Comparison of ENCODE assay signal across 29 cellular contexts in the genomic region with DNA sequence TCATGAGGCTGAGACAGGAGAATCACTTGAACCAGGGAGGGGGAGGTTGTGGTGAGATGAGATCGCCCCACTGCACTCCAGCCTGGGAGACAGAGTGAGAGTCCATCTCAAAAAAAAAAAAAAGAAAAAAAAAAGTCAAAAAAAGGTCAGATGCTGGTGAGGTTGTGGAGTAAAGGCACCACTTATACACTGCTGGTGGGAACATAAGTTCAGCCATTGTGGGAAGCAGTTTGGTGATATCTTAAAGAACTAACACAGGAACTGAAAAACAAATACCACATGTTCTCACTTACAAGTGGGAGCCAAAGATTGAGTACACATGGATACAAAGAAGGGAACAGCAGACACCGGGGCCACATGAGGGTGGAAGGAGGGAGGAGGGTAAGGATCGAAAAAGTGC.
"Had no signal": no experiment of that assay in that cellular context is flagged by ENCODE, and none has a peak within 500 bp of the region (broad histone marks: within the 10 kb centered on the region; RNA-seq: fewer than 3 reads in every experiment).

No MANE protein-coding gene starts in this region.

- H3K9me3 ChIP-seq: suprapubic skin, testis, thoracic aorta, thyroid gland, tibial nerve, transverse colon, upper lobe of left lung, upper lobe of right lung, uterus, vagina had no signal

- H3K36me3 ChIP-seq: stomach, suprapubic skin, thoracic aorta, thyroid gland, tibial artery, tibial nerve, transverse colon, upper lobe of left lung, upper lobe of right lung, uterus, vagina had no signal

- H3K27ac ChIP-seq: stomach, suprapubic skin, testis, thoracic aorta, thyroid gland, tibial artery, tibial nerve, transverse colon, upper lobe of left lung, upper lobe of right lung, uterus, vagina had no signal

- H3K27me3 ChIP-seq: stomach, suprapubic skin, testis, thyroid gland, tibial artery, tibial nerve, transverse colon, upper lobe of left lung, upper lobe of right lung, uterus, vagina had no signal

- H3K4me3 Mint-ChIP-seq: stimulated activated effector memory CD8-positive, alpha-beta T cell treated with anti-CD3 and anti-CD28 coated beads, Interleukin-12 subunit alpha, Interleukin-12 subunit beta, amount 100 ng/mL, for 72 hours; stimulated activated memory B cell treated with anti-CD40 and anti-IgM and Interleukin-4, amounts not matched to agents 10 μg/mL and 1 μg/mL and 100 μg/mL, for 72 hours; stimulated activated naive B cell treated with anti-CD40 and anti-IgM and Interleukin-4, amounts not matched to agents 10 μg/mL and 1 μg/mL and 100 μg/mL, for 72 hours; stimulated activated naive CD8-positive, alpha-beta T cell treated with anti-CD3 and anti-CD28 coated beads, Interleukin-15, amount 100 ng/mL, for 72 hours; stimulated activated naive CD8-positive, alpha-beta T cell treated with anti-CD3 and anti-CD28 coated beads, Interleukin-15, Interleukin-2, amounts not matched to agents 100 ng/mL and 50 ng/mL, for 24 hours; type B pancreatic cell had no signal

- DNase-seq: stimulated activated CD4-positive, alpha-beta T cell treated with anti-CD3 and anti-CD28 coated beads, Interleukin-2, amount 100 ng/mL, for 48 hours; stimulated activated CD4-positive, alpha-beta T cell treated with anti-CD3 and anti-CD28 coated beads, Interleukin-4, amount 100 ng/mL, for 1 hour; stimulated activated CD4-positive, alpha-beta T cell treated with anti-CD3 and anti-CD28 coated beads, Interleukin-4, amount 100 ng/mL, for 24 hours; stimulated activated CD4-positive, alpha-beta T cell treated with anti-CD3 and anti-CD28 coated beads, Interleukin-4, amount 100 ng/mL, for 4 hours; stimulated activated CD8-positive, alpha-beta memory T cell treated with anti-CD3 and anti-CD28 coated beads, Interleukin-4, amount 100 ng/mL, for 48 hours; stimulated activated naive B cell treated with anti-CD40 and anti-IgM and Interleukin-4, amounts not matched to agents 10 μg/mL and 1 μg/mL and 100 μg/mL, for 72 hours; stimulated activated naive CD4-positive, alpha-beta T cell; stimulated activated naive CD4-positive, alpha-beta T cell treated with Interleukin-2 at 50 U/mL for 16 hours; stimulated activated naive CD8-positive, alpha-beta T cell treated with anti-CD3 and anti-CD28 coated beads, Interleukin-15, amount 100 ng/mL, for 72 hours; stimulated activated naive CD8-positive, alpha-beta T cell treated with anti-CD3 and anti-CD28 coated beads, Interleukin-15, Interleukin-2, amounts not matched to agents 100 U/mL and 50 U/mL, for 24 hours; stomach; substantia nigra; testis; thyroid gland; tibial artery; transverse colon; trophoblast cell; upper lobe of left lung; upper lobe of right lung; uterus had no signal

- ATAC-seq: stimulated activated effector memory CD8-positive, alpha-beta T cell treated with anti-CD3 and anti-CD28 coated beads, Interleukin-12 subunit alpha, Interleukin-12 subunit beta, amount 100 ng/mL, for 72 hours; stimulated activated memory B cell treated with anti-CD40 and anti-IgM and Interleukin-4, amounts not matched to agents 10 μg/mL and 1 μg/mL and 100 μg/mL, for 72 hours; stimulated activated naive B cell treated with anti-CD40 and anti-IgM and Interleukin-4, amounts not matched to agents 10 μg/mL and 1 μg/mL and 100 μg/mL, for 72 hours; stimulated activated naive CD8-positive, alpha-beta T cell treated with anti-CD3 and anti-CD28 coated beads, Interleukin-15, amount 100 ng/mL, for 72 hours; stimulated activated naive CD8-positive, alpha-beta T cell treated with anti-CD3 and anti-CD28 coated beads, Interleukin-15, Interleukin-2, amounts not matched to agents 100 U/mL and 50 U/mL, for 24 hours; upper lobe of right lung had no signal

- H3K36me3 Mint-ChIP-seq: stimulated activated effector memory CD8-positive, alpha-beta T cell treated with anti-CD3 and anti-CD28 coated beads, Interleukin-12 subunit alpha, Interleukin-12 subunit beta, amount 100 ng/mL, for 72 hours; stimulated activated memory B cell treated with anti-CD40 and anti-IgM and Interleukin-4, amounts not matched to agents 10 μg/mL and 1 μg/mL and 100 μg/mL, for 72 hours; stimulated activated naive B cell treated with anti-CD40 and anti-IgM and Interleukin-4, amounts not matched to agents 10 μg/mL and 1 μg/mL and 100 μg/mL, for 72 hours; type B pancreatic cell had no signal

- FAIRE-seq: urothelium cell line had no signal

- H3K27me3 Mint-ChIP-seq: stimulated activated memory B cell treated with anti-CD40 and anti-IgM and Interleukin-4, amounts not matched to agents 10 μg/mL and 1 μg/mL and 100 μg/mL, for 72 hours; stimulated activated naive CD8-positive, alpha-beta T cell treated with anti-CD3 and anti-CD28 coated beads, Interleukin-15, amount 100 ng/mL, for 72 hours; stimulated activated naive CD8-positive, alpha-beta T cell treated with anti-CD3 and anti-CD28 coated beads, Interleukin-15, Interleukin-2, amounts not matched to agents 100 ng/mL and 50 ng/mL, for 24 hours; type B pancreatic cell had no signal

- H3K4me1 Mint-ChIP-seq: stimulated activated effector memory CD8-positive, alpha-beta T cell treated with anti-CD3 and anti-CD28 coated beads, Interleukin-12 subunit alpha, Interleukin-12 subunit beta, amount 100 ng/mL, for 72 hours; stimulated activated memory B cell treated with anti-CD40 and anti-IgM and Interleukin-4, amounts not matched to agents 10 μg/mL and 1 μg/mL and 100 μg/mL, for 72 hours; stimulated activated naive B cell treated with anti-CD40 and anti-IgM and Interleukin-4, amounts not matched to agents 10 μg/mL and 1 μg/mL and 100 μg/mL, for 72 hours; stimulated activated naive CD8-positive, alpha-beta T cell treated with anti-CD3 and anti-CD28 coated beads, Interleukin-15, amount 100 ng/mL, for 72 hours had no signal

- H3K27ac Mint-ChIP-seq: stimulated activated effector memory CD8-positive, alpha-beta T cell treated with anti-CD3 and anti-CD28 coated beads, Interleukin-12 subunit alpha, Interleukin-12 subunit beta, amount 100 ng/mL, for 72 hours; stimulated activated memory B cell treated with anti-CD40 and anti-IgM and Interleukin-4, amounts not matched to agents 10 μg/mL and 1 μg/mL and 100 μg/mL, for 72 hours; stimulated activated naive B cell treated with anti-CD40 and anti-IgM and Interleukin-4, amounts not matched to agents 10 μg/mL and 1 μg/mL and 100 μg/mL, for 72 hours; stimulated activated naive CD8-positive, alpha-beta T cell treated with anti-CD3 and anti-CD28 coated beads, Interleukin-15, amount 100 ng/mL, for 72 hours; stimulated activated naive CD8-positive, alpha-beta T cell treated with anti-CD3 and anti-CD28 coated beads, Interleukin-15, Interleukin-2, amounts not matched to agents 100 ng/mL and 50 ng/mL, for 24 hours; type B pancreatic cell had no signal

- H3K4me3 ChIP-seq: stomach, suprapubic skin, testis, thoracic aorta, thyroid gland, tibial artery, tibial nerve, transverse colon, upper lobe of left lung, upper lobe of right lung, uterus, vagina had no signal

- H3K4me1 ChIP-seq: stomach, suprapubic skin, testis, thyroid gland, tibial artery, tibial nerve, transverse colon, upper lobe of left lung, upper lobe of right lung, uterus, vagina had no signal
